In the genomic region with DNA sequence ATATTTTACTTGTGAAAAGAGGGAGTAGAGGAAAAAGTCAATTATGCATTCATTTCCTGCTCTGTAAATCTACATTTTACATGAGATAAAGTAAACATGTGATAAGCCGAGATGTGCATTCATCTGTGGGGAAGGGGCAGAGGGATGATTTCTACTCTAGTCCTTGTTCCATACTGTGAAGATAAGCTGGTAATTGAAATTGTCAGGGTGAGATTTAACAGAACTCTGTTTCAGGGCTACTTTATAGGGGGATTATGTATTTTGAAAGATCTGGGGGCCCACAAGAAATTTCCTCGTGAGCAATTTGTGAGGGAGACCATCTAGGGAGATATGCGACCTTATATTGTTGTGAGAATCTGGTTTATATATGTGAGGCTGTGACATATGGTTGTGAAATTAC, we compare ENCODE assay signal across 21 cellular contexts.
"Had no signal": no experiment of that assay in that cellular context is flagged by ENCODE, and none has a peak within 500 bp of the region (broad histone marks: within the 10 kb centered on the region; RNA-seq: fewer than 3 reads in every experiment).

No MANE protein-coding gene starts in this region.

- H3K4me1 ChIP-seq: SJSA1 had no signal

- H3K4me3 ChIP-seq: SJSA1, SK-N-MC had no signal

- DNase-seq: KBM-7, MV-4-11, NCI-H1048, NCI-H1105, NCI-H1417 treated with DMSO at 0.1 percent for 48 hours, NCI-H146, NCI-H1694 treated with DMSO at 0.1 percent for 48 hours, NCI-H1930, NCI-H2081, NCI-H2107, NCI-H226, NCI-H446, NCI-H510A, NCI-H524 treated with DMSO at 0.1 percent for 48 hours, NCI-H69, NCI-H774, Right ventricle myocardium superior, RPMI8226, SIG-M5 had no signal

- H3K36me3 ChIP-seq: SJSA1 had no signal

- H3K27ac ChIP-seq: SJSA1, SK-N-MC had no signal

- H3K27me3 ChIP-seq: SJSA1 had no signal

- H3K9me3 ChIP-seq: SJSA1 had no signal
